21 cellular contexts compared by ENCODE assay signal in the genomic region with DNA sequence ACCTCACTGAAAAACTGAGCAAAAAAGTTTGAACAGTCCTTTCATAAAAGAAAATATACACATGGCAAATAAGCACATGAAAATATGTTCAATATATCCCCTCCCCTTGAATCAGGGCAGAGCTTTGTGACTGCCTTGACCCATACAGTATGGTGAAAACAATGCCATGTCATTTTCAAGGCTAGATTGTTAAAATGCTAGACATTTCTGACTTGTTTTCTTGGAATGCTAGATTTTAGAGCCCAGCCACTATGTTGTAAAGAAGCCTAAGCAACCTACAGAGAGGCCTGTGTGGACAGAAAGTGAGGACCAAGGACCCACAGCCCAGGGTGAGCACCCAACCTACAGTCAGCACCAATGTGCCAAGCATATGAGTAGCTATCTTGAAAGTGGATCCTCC. TPM values are rescaled to one million over a fixed set of nuclear protein-coding genes. Genes with fewer than 3 reads are reported as not detected.
A peak's percentile ranks its signal among the peaks of the same experiment; 100 is the strongest.
DNase-seq lines count a peak whose midpoint lies in the region; ATAC-seq and TF ChIP-seq lines count a peak whose summit lies in the region.
"Had no signal": no experiment of that assay in that cellular context is flagged by ENCODE, and none has a peak within 500 bp of the region (broad histone marks: within the 10 kb centered on the region; RNA-seq: fewer than 3 reads in every experiment).

No MANE protein-coding gene starts in this region.

- H3K4me2 ChIP-seq in H9 (ENCODE audit: insufficient read depth, insufficient read length, low read length) = no peak overlapping the region

- DNase-seq in AG08395 (ENCODE audit: low spot score) (peak; percentile 12), HS-5 (ENCODE audit: low read depth) (peak; percentile 28), chondrocyte (ENCODE audit: low spot score) (no peak), myocyte (ENCODE audit: low read depth) (peak; percentile 16), esophagus squamous epithelium (lab: John Stamatoyannopoulos, UW) (no peak), H9 (no peak), esophagus muscularis mucosa (ENCODE audit: extremely low spot score) (no peak)
- DNase-seq: ACHN; activated B cell treated with CpG ODN at 0.5 μM for 24 hours; activated CD8-positive, alpha-beta memory T cell treated with anti-CD3 and anti-CD28 coated beads for 24 hours; KG1; lower lobe of right lung; naive B cell; NCI-H1092 treated with DMSO at 0.1 percent for 48 hours; NCI-H524 treated with DMSO at 0.1 percent for 48 hours; SIG-M5; T-helper 17 cell had no signal

- no peak overlapping the region for H3K4me3 Mint-ChIP-seq in chondrocyte (ENCODE audit: unreplicated experiment)
- no peak overlapping the region for H3K4me3 Mint-ChIP-seq in H9
- H3K4me3 Mint-ChIP-seq: activated B cell treated with CpG ODN at 0.5 μM for 24 hours; naive B cell; stimulated activated effector memory CD8-positive, alpha-beta T cell treated with anti-CD3 and anti-CD28 coated beads, Interleukin-12 subunit alpha, Interleukin-12 subunit beta, amount 100 ng/mL, for 72 hours; T-helper 17 cell had no signal

- TF ChIP-seq EP300 in esophagus muscularis mucosa (IDR thresholded peaks at IDR 0.05) = no peak

- no peak overlapping the region for H3K14ac ChIP-seq in H9 (ENCODE audit: insufficient read depth, low read length)

- H3K27ac ChIP-seq in esophagus squamous epithelium = no peak overlapping the region
- no peak overlapping the region for H3K27ac ChIP-seq in H9 (ENCODE audit: insufficient read length, low read depth, low read length)
- H3K27ac ChIP-seq in esophagus muscularis mucosa (replicated peaks in 1 of 4) = no peak overlapping the region
- H3K27ac ChIP-seq: lower lobe of right lung had no signal

- H2BK12ac ChIP-seq in H9 (ENCODE audit: insufficient read length, low read depth, low read length) = no peak overlapping the region

- TF ChIP-seq CTCF in chondrocyte (IDR thresholded peaks at IDR 0.05) (no peak), esophagus squamous epithelium (IDR thresholded peaks at IDR 0.05) (no peak), H9 (conservative IDR thresholded peaks at IDR 0.05) (no peak), esophagus muscularis mucosa (IDR thresholded peaks at IDR 0.05) (no peak)

- no peaks in the 10 kb centered on the region for H3K9me3 Mint-ChIP-seq in chondrocyte (ENCODE audit: low read depth)
- no peaks in the 10 kb centered on the region for H3K9me3 Mint-ChIP-seq in H9
- H3K9me3 Mint-ChIP-seq: activated B cell treated with CpG ODN at 0.5 μM for 24 hours; stimulated activated effector memory CD8-positive, alpha-beta T cell treated with anti-CD3 and anti-CD28 coated beads, Interleukin-12 subunit alpha, Interleukin-12 subunit beta, amount 100 ng/mL, for 72 hours had no signal

- peaks cover 0 to 4% (median 0%) of the 10 kb centered on the region in 3 donors for H3K4me1 ChIP-seq in esophagus squamous epithelium
- H3K4me1 ChIP-seq in H9 (ENCODE audit: insufficient read depth, low read length) = 0 out of 2 replicates have a peak, but pooled peaks cover 2% of the 10 kb centered on the region
- H3K4me1 ChIP-seq in esophagus muscularis mucosa = peaks cover 0 to 6% (median 2%) of the 10 kb centered on the region in 4 donors

- no peak overlapping the region for H2BK120ac ChIP-seq in H9 (ENCODE audit: low read depth, low read length, poor library complexity, severe bottlenecking)

- H2AK5ac ChIP-seq in H9 (ENCODE audit: insufficient read length, low read length) = no peak overlapping the region

- no peak overlapping the region for H2BK20ac ChIP-seq in H9 (ENCODE audit: low read depth, low read length, poor library complexity, severe bottlenecking)

- no peak for ATAC-seq in GM21576 (IDR thresholded peaks at IDR 0.05; ENCODE audit: unreplicated experiment)
- ATAC-seq: lower lobe of right lung, T-helper 17 cell had no signal

- TF ChIP-seq POLR2A in esophagus squamous epithelium (IDR thresholded peaks at IDR 0.05) = no peak
- no peak for TF ChIP-seq POLR2A in esophagus muscularis mucosa (IDR thresholded peaks at IDR 0.05; ENCODE audit: low read depth)

- H3K27ac Mint-ChIP-seq in chondrocyte (ENCODE audit: unreplicated experiment) = peak overlapping the region; percentile 76
- no peak overlapping the region; a peak in 2 of 7 replicates for H3K27ac Mint-ChIP-seq in H9
- H3K27ac Mint-ChIP-seq: activated B cell treated with CpG ODN at 0.5 μM for 24 hours; progenitor cell of endocrine pancreas; stimulated activated effector memory CD8-positive, alpha-beta T cell treated with anti-CD3 and anti-CD28 coated beads, Interleukin-12 subunit alpha, Interleukin-12 subunit beta, amount 100 ng/mL, for 72 hours; T-helper 17 cell had no signal

- no peak overlapping the region for H4K5ac ChIP-seq in H9 (ENCODE audit: insufficient read length, low read depth, low read length)

- no peaks in the 10 kb centered on the region for H3K23me2 ChIP-seq in H9 (ENCODE audit: insufficient read length, low read depth, low read length, poor library complexity, severe bottlenecking)

- H3K9ac ChIP-seq in H9 (ENCODE audit: extremely low read depth, insufficient read length, low read length) = no peak overlapping the region

- H3K18ac ChIP-seq in H9 (ENCODE audit: insufficient read length, low read depth, low read length) = no peak overlapping the region

- no peak overlapping the region for H2AFZ ChIP-seq in H9 (ENCODE audit: low read length)

- intact Hi-C loops in esophagus squamous epithelium (cut with DNase I) = no loop called here
- intact Hi-C loops in esophagus muscularis mucosa (cut with DNase I) = no loop called here

- no peaks in the 10 kb centered on the region for H3K79me1 ChIP-seq in H9 (ENCODE audit: insufficient read depth, low read depth, low read length, poor library complexity, severe bottlenecking)

- no peak overlapping the region for H4K8ac ChIP-seq in H9 (replicated peaks; ENCODE audit: insufficient read length, low read depth, low read length)

- H3K4me3 ChIP-seq in esophagus squamous epithelium (no peak overlapping the region), esophagus muscularis mucosa (no peak overlapping the region)
- H3K4me3 ChIP-seq: lower lobe of right lung, tibial nerve had no signal

- H3K27me3 ChIP-seq in esophagus squamous epithelium (no peaks in the 10 kb centered on the region), H9 (ENCODE audit: insufficient read depth, low read length) (no peaks in the 10 kb centered on the region), esophagus muscularis mucosa (no peaks in the 10 kb centered on the region)
- H3K27me3 ChIP-seq: tibial nerve had no signal

- H3K56ac ChIP-seq in H9 (ENCODE audit: insufficient read length, low read depth, low read length) = no peak overlapping the region

- no peak overlapping the region for H3T11ph ChIP-seq in H9 (ENCODE audit: low read length)

- no peaks in the 10 kb centered on the region for H3K27me3 Mint-ChIP-seq in chondrocyte (ENCODE audit: low read depth)
- H3K27me3 Mint-ChIP-seq in H9 (ENCODE audit: low read depth) = no peaks in the 10 kb centered on the region
- H3K27me3 Mint-ChIP-seq: activated B cell treated with CpG ODN at 0.5 μM for 24 hours, naive B cell, progenitor cell of endocrine pancreas, T-helper 17 cell had no signal

- H3K36me3 Mint-ChIP-seq in chondrocyte (ENCODE audit: low read depth) (peaks cover 2% of the 10 kb centered on the region), H9 (ENCODE audit: insufficient read depth in 1 of 3, low read depth in 3 of 3) (no peaks in the 10 kb centered on the region; a peak in 1 of 7 replicates)
- H3K36me3 Mint-ChIP-seq: naive B cell; stimulated activated effector memory CD8-positive, alpha-beta T cell treated with anti-CD3 and anti-CD28 coated beads, Interleukin-12 subunit alpha, Interleukin-12 subunit beta, amount 100 ng/mL, for 72 hours had no signal

- no peak overlapping the region for H2BK5ac ChIP-seq in H9 (ENCODE audit: insufficient read length, low read length)

- H3K9me3 ChIP-seq in esophagus squamous epithelium (no peaks in the 10 kb centered on the region), H9 (ENCODE audit: control insufficient read depth, low read depth, low read length) (no peaks in the 10 kb centered on the region), esophagus muscularis mucosa (no peaks in the 10 kb centered on the region)
- H3K9me3 ChIP-seq: lower lobe of right lung, tibial nerve had no signal

- no peaks in the 10 kb centered on the region for H3K36me3 ChIP-seq in esophagus squamous epithelium
- H3K36me3 ChIP-seq in esophagus muscularis mucosa = no peaks in the 10 kb centered on the region
- H3K36me3 ChIP-seq: lower lobe of right lung, tibial nerve had no signal

- H3K23ac ChIP-seq in H9 (ENCODE audit: insufficient read length, low read depth, low read length) = no peak overlapping the region

- H2BK15ac ChIP-seq in H9 (ENCODE audit: low read depth, low read length) = no peak overlapping the region

- H3K79me2 ChIP-seq in H9 (ENCODE audit: insufficient read depth, low read length) = no peaks in the 10 kb centered on the region

- H4K20me1 ChIP-seq in H9 (ENCODE audit: control insufficient read depth, insufficient read depth, insufficient read length) = no peaks in the 10 kb centered on the region

- H3K4ac ChIP-seq in H9 (ENCODE audit: low read depth, low read length) = no peak overlapping the region

- no peak overlapping the region for H4K91ac ChIP-seq in H9 (ENCODE audit: insufficient read length, low read depth, low read length)

- H3K4me1 Mint-ChIP-seq in chondrocyte (ENCODE audit: low read depth) = peaks cover 30% of the 10 kb centered on the region
- H3K4me1 Mint-ChIP-seq in H9 = peaks cover 6 to 10% of the 10 kb centered on the region in 2 experiments

RNA-seq across cellular contexts. Expression of a gene that starts 17.1 kb away (rescaled TPM):
- 18.5 to 28.6 TPM (median 18.7 TPM) in 3 replicates for total RNA-seq in chondrocyte
- total RNA-seq in myocyte = 19.7 and 24.0 TPM in 2 replicates
- polyA plus RNA-seq in myocyte (2012) = 9.7 TPM
- total RNA-seq in esophagus squamous epithelium = 10 to 100 TPM; 10.0 to 16.5 (median 11.9) TPM
- total RNA-seq in H9 (2021) = 34.4 and 36.5 TPM in 2 replicates
- 10 to 100 TPM in 2 of 4 donors, 1 to 10 TPM in 2; 6.6 to 13.7 (median 10.9) TPM for total RNA-seq in esophagus muscularis mucosa

RNA-seq across cellular contexts. Expression of a gene that starts 58.1 kb away (rescaled TPM):
- total RNA-seq in chondrocyte = 9.9 to 14.1 TPM (median 11.1 TPM) in 3 replicates
- total RNA-seq in myocyte = 11.5 and 18.5 TPM in 2 replicates
- 6.5 TPM for polyA plus RNA-seq in myocyte (2012)
- 10 to 100 TPM; 11.1 to 22.3 (median 15.1) TPM for total RNA-seq in esophagus squamous epithelium
- 18.6 and 19.8 TPM in 2 replicates for total RNA-seq in H9 (2021)
- total RNA-seq in esophagus muscularis mucosa = 10 to 100 TPM; 10.8 to 18.1 (median 11.3) TPM

Comparison
In these comparisons a context has a peak if more than half of its experiments do, and no peak if none do; other contexts are left out.
1. DNase-seq: peak in AG08395 (single experiment), HS-5 (single experiment) and myocyte (single experiment); none in chondrocyte (single experiment), esophagus squamous epithelium (single experiment), H9 (single experiment) and esophagus muscularis mucosa (single experiment).